Comparison of ENCODE assay signal across 1 cellular context in genomic region chr17:63039342-63039741, GRCh38.
TF ChIP-seq lines count a peak whose summit lies in the region.

No MANE protein-coding gene starts in this region.

TF ChIP-seq in HEK293, 187 proteins besides CTCF, POLR2A, EP300 and RAD21 (continued from another document):
- TF ChIP-seq ZNF138 (tag by site-specific recombination; IDR thresholded peaks at IDR 0.05; ENCODE audit: borderline replicate concordance) (no peak), SCRT1 (tag by site-specific recombination; IDR thresholded peaks at IDR 0.05; ENCODE audit: borderline replicate concordance) (peak; percentile 54; the same call in 1 of the 2 replicates), SP2 (tag by site-specific recombination; IDR thresholded peaks at IDR 0.05) (no peak), ZNF354C (tag by site-specific recombination; IDR thresholded peaks at IDR 0.05; ENCODE audit: borderline replicate concordance, low read depth) (no peak), ZNF560 (tag by site-specific recombination; IDR thresholded peaks at IDR 0.05; ENCODE audit: borderline replicate concordance) (no peak), ZNF501 (tag by site-specific recombination; IDR thresholded peaks at IDR 0.05) (no peak), ZNF645 (tag by site-specific recombination; IDR thresholded peaks at IDR 0.05) (no peak), ZNF529 (tag by site-specific recombination; IDR thresholded peaks at IDR 0.05; ENCODE audit: insufficient replicate concordance) (no peak), ZNF561 (tag by site-specific recombination; IDR thresholded peaks at IDR 0.05; ENCODE audit: borderline replicate concordance) (no peak), ZNF394 (tag by site-specific recombination; IDR thresholded peaks at IDR 0.05; ENCODE audit: borderline replicate concordance) (no peak), ELK4 (IDR thresholded peaks at IDR 0.05; ENCODE audit: borderline replicate concordance, low read depth, low read length) (no peak), ZNF548 (tag by site-specific recombination; IDR thresholded peaks at IDR 0.05) (no peak), SCRT2 (tag by site-specific recombination; IDR thresholded peaks at IDR 0.05) (peak; percentile 86)
- TF ChIP-seq, protein P1, sequence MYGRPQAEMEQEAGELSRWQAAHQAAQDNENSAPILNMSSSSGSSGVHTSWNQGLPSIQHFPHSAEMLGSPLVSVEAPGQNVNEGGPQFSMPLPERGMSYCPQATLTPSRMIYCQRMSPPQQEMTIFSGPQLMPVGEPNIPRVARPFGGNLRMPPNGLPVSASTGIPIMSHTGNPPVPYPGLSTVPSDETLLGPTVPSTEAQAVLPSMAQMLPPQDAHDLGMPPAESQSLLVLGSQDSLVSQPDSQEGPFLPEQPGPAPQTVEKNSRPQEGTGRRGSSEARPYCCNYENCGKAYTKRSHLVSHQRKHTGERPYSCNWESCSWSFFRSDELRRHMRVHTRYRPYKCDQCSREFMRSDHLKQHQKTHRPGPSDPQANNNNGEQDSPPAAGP (tag by site-specific recombination; IDR thresholded peaks at IDR 0.05) = no peak
- TF ChIP-seq, protein P2, sequence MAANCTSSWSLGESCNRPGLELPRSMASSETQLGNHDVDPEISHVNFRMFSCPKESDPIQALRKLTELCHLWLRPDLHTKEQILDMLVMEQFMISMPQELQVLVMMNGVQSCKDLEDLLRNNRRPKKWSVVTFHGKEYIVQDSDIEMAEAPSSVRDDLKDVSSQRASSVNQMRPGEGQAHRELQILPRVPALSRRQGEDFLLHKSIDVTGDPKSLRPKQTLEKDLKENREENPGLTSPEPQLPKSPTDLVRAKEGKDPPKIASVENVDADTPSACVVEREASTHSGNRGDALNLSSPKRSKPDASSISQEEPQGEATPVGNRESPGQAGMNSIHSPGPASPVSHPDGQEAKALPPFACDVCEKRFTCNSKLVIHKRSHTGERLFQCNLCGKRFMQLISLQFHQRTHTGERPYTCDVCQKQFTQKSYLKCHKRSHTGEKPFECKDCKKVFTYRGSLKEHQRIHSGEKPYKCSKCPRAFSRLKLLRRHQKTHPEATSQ (tag by site-specific recombination; IDR thresholded peaks at IDR 0.05) = no peak
